In genomic region chr17:40666366-40666765, GRCh38 we compare ENCODE assay signal across 26 cellular contexts. TPM values are rescaled to one million over a fixed set of nuclear protein-coding genes. Genes with fewer than 3 reads are reported as not detected.
"Had no signal": no experiment of that assay in that cellular context is flagged by ENCODE, and none has a peak within 500 bp of the region (broad histone marks: within the 10 kb centered on the region; RNA-seq: fewer than 3 reads in every experiment).

No MANE protein-coding gene starts in this region.

- H3K4me3 ChIP-seq: heart right ventricle, prostate gland, tibial nerve had no signal

- ATAC-seq: activated CD4-positive, alpha-beta T cell treated with anti-CD3 and anti-CD28 coated beads for 36 hours; activated CD8-positive, alpha-beta memory T cell treated with anti-CD3 and anti-CD28 coated beads, Interleukin-2, amount 10 ng/mL, durations not matched to agents 7 days and 5 days; activated CD8-positive, alpha-beta T cell treated with anti-CD3 and anti-CD28 coated beads, Interleukin-2, amount 10 ng/mL, durations not matched to agents 7 days and 5 days; activated naive CD8-positive, alpha-beta T cell treated with anti-CD3 and anti-CD28 coated beads, Interleukin-2, amount 50 U/mL, for 24 hours; esophagus mucosa; heart right ventricle; left ventricle myocardium superior; naive thymus-derived CD8-positive, alpha-beta T cell; T-cell had no signal

- H3K36me3 ChIP-seq: heart right ventricle, prostate gland, tibial nerve had no signal

- H3K9me3 Mint-ChIP-seq: activated B cell treated with CpG ODN at 0.5 μM for 24 hours; activated naive CD4-positive, alpha-beta T cell treated with anti-CD3 and anti-CD28 coated beads, Interleukin-2, amount 50 U/mL, for 24 hours; activated naive CD8-positive, alpha-beta T cell treated with anti-CD3 and anti-CD28 coated beads, Interleukin-2, amount 50 U/mL, for 24 hours; activated T-helper 2 cell treated with anti-CD3 and anti-CD28 coated beads, Interferon-gamma antibody, Interleukin-2, Interleukin-4, amounts not matched to agents 10 μg/mL and 5 μg/mL and 100 μg/mL, durations not matched to agents 14 hours and 24 hours and 36 hours; naive thymus-derived CD8-positive, alpha-beta T cell; T-cell; T-helper 2 cell treated with Interferon-gamma antibody and Interleukin-4, amounts not matched to agents 5 μg/mL and 100 μg/mL, for 36 hours had no signal

- H3K27ac Mint-ChIP-seq: activated B cell treated with CpG ODN at 0.5 μM for 24 hours; activated CD4-positive, alpha-beta T cell treated with anti-CD3 and anti-CD28 coated beads for 36 hours; activated CD8-positive, alpha-beta memory T cell treated with anti-CD3 and anti-CD28 coated beads, Interleukin-2, amount 10 ng/mL, durations not matched to agents 7 days and 5 days; activated CD8-positive, alpha-beta T cell treated with anti-CD3 and anti-CD28 coated beads, Interleukin-2, amount 10 ng/mL, durations not matched to agents 7 days and 5 days; activated naive CD4-positive, alpha-beta T cell treated with anti-CD3 and anti-CD28 coated beads, Interleukin-2, amount 50 U/mL, for 24 hours; activated naive CD8-positive, alpha-beta T cell treated with anti-CD3 and anti-CD28 coated beads, Interleukin-2, amount 50 U/mL, for 24 hours; activated T-helper 2 cell treated with anti-CD3 and anti-CD28 coated beads, Interferon-gamma antibody, Interleukin-2, Interleukin-4, amounts not matched to agents 10 μg/mL and 5 μg/mL and 100 μg/mL, durations not matched to agents 14 hours and 24 hours and 36 hours; naive thymus-derived CD8-positive, alpha-beta T cell; T-cell; T-helper 2 cell treated with Interferon-gamma antibody and Interleukin-4, amounts not matched to agents 5 μg/mL and 100 μg/mL, for 36 hours had no signal

- H3K27ac ChIP-seq: heart right ventricle, prostate gland, tibial nerve had no signal

- H3K36me3 Mint-ChIP-seq: activated naive CD4-positive, alpha-beta T cell treated with anti-CD3 and anti-CD28 coated beads, Interleukin-2, amount 50 U/mL, for 24 hours; naive thymus-derived CD8-positive, alpha-beta T cell; T-cell had no signal

- H3K4me1 ChIP-seq: prostate gland, tibial nerve had no signal

- DNase-seq: activated B cell treated with CpG ODN at 0.5 μM for 24 hours; activated CD4-positive, alpha-beta T cell treated with anti-CD3 and anti-CD28 coated beads for 36 hours; activated CD8-positive, alpha-beta memory T cell treated with anti-CD3 and anti-CD28 coated beads, Interleukin-2, amount 10 ng/mL, durations not matched to agents 7 days and 5 days; activated CD8-positive, alpha-beta T cell treated with anti-CD3 and anti-CD28 coated beads, Interleukin-2, amount 10 ng/mL, durations not matched to agents 7 days and 5 days; activated naive CD8-positive, alpha-beta T cell treated with anti-CD3 and anti-CD28 coated beads, Interleukin-2, amount 50 U/mL, for 24 hours; activated T-cell treated with anti-CD3 and anti-CD28 coated beads, Interleukin-2, amount 50 U/mL, for 48 hours; amygdala; caudate nucleus; foreskin fibroblast; heart right ventricle; left ventricle myocardium superior; mammary epithelial cell; midbrain; naive thymus-derived CD8-positive, alpha-beta T cell; stimulated activated CD4-positive, alpha-beta T cell treated with anti-CD3 and anti-CD28 coated beads, Interleukin-15, amount 100 ng/mL, for 24 hours; stimulated activated CD4-positive, alpha-beta T cell treated with anti-CD3 and anti-CD28 coated beads, Interleukin-2, amount 100 ng/mL, for 24 hours; stimulated activated naive CD4-positive, alpha-beta T cell; T-cell had no signal

- H3K4me3 Mint-ChIP-seq: activated B cell treated with CpG ODN at 0.5 μM for 24 hours; activated CD4-positive, alpha-beta T cell treated with anti-CD3 and anti-CD28 coated beads for 36 hours; activated CD8-positive, alpha-beta memory T cell treated with anti-CD3 and anti-CD28 coated beads, Interleukin-2, amount 10 ng/mL, durations not matched to agents 7 days and 5 days; activated CD8-positive, alpha-beta T cell treated with anti-CD3 and anti-CD28 coated beads, Interleukin-2, amount 10 ng/mL, durations not matched to agents 7 days and 5 days; activated naive CD4-positive, alpha-beta T cell treated with anti-CD3 and anti-CD28 coated beads, Interleukin-2, amount 50 U/mL, for 24 hours; activated naive CD8-positive, alpha-beta T cell treated with anti-CD3 and anti-CD28 coated beads, Interleukin-2, amount 50 U/mL, for 24 hours; T-cell; T-helper 2 cell treated with Interferon-gamma antibody and Interleukin-4, amounts not matched to agents 5 μg/mL and 100 μg/mL, for 36 hours had no signal

- H3K9me3 ChIP-seq: prostate gland, tibial nerve had no signal

RNA-seq across cellular contexts. Expression of gene KRT222, which starts 1.4 kb away (rescaled TPM):
- total RNA-seq: activated B cell treated with CpG ODN at 0.5 μM for 24 hours; activated CD4-positive, alpha-beta T cell treated with anti-CD3 and anti-CD28 coated beads for 36 hours; activated CD8-positive, alpha-beta memory T cell treated with anti-CD3 and anti-CD28 coated beads, Interleukin-2, amount 10 ng/mL, durations not matched to agents 7 days and 5 days; activated CD8-positive, alpha-beta T cell treated with anti-CD3 and anti-CD28 coated beads, Interleukin-2, amount 10 ng/mL, durations not matched to agents 7 days and 5 days; left ventricle myocardium superior; naive thymus-derived CD8-positive, alpha-beta T cell; T-cell had no signal

RNA-seq across cellular contexts. Expression of gene KRT24, which starts 37.2 kb away (rescaled TPM):
- total RNA-seq: activated B cell treated with CpG ODN at 0.5 μM for 24 hours; activated CD4-positive, alpha-beta T cell treated with anti-CD3 and anti-CD28 coated beads for 36 hours; activated CD8-positive, alpha-beta memory T cell treated with anti-CD3 and anti-CD28 coated beads, Interleukin-2, amount 10 ng/mL, durations not matched to agents 7 days and 5 days; activated CD8-positive, alpha-beta T cell treated with anti-CD3 and anti-CD28 coated beads, Interleukin-2, amount 10 ng/mL, durations not matched to agents 7 days and 5 days; activated T-helper 2 cell treated with anti-CD3 and anti-CD28 coated beads, Interferon-gamma antibody, Interleukin-2, Interleukin-4, amounts not matched to agents 10 μg/mL and 5 μg/mL and 100 μg/mL, durations not matched to agents 14 hours and 24 hours and 36 hours; heart right ventricle; left ventricle myocardium superior; mammary epithelial cell; naive thymus-derived CD8-positive, alpha-beta T cell; omental fat pad; prostate gland; T-cell; temporal lobe had no signal
- polyA plus RNA-seq: heart right ventricle; mammary epithelial cell; naive thymus-derived CD8-positive, alpha-beta T cell had no signal
